Comparison of ENCODE assay signal across 1 cellular context in the genomic region with DNA sequence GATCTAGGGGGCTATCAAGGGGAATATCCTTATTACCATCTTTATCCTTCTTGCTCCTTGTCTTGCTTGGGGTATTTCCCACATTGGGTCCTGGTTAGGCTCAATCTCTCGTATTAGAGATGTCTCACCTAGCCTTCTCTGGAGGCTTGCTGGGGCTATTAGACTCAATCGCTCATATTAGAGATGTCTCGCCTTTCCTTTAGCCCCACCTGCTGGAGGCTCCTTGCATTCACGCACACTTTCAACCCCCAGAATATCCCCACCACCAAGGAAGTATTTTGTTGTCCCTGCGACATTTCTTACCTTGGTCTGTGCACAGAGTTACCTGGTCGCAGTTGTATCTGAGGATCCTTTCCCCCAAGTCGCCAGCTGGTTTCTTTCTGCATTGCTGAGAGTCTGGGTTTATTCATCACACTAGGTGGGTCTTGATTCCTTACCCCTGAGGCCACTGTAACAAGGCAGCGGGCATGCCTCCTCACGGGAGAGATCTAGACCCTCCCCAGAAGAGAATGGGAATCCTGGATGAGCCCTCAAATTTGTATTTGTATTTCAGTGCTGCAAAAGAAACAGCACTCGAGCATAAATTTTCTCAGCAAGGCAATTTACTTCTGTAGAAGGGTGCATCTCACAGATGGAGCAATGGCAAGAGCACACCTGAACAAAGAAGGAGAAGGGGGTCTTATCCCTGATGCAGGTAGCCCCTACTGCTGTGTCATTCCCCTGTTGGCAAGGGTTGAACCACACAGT.
TF ChIP-seq lines count a peak whose summit lies in the region.

No MANE protein-coding gene starts in this region.

TF ChIP-seq in endothelial cell of umbilical vein, 7 proteins besides CTCF, POLR2A, EP300 and RAD21 (continued from another document):
- TF ChIP-seq, protein P1, sequence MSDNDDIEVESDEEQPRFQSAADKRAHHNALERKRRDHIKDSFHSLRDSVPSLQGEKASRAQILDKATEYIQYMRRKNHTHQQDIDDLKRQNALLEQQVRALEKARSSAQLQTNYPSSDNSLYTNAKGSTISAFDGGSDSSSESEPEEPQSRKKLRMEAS (IDR thresholded peaks at IDR 0.05; ENCODE audit: insufficient read depth, insufficient read length), result no peak
- TF ChIP-seq MYC (IDR thresholded peaks at IDR 0.05; ENCODE audit: low read depth, low read length), result no peak
- no peak for TF ChIP-seq EZH2 (IDR thresholded peaks at IDR 0.05; ENCODE audit: borderline replicate concordance, low read depth, low read length, severe bottlenecking)
